In genomic region chr14:65044596-65044959, GRCh38 we compare ENCODE assay signal across 1 cellular context.
TF ChIP-seq lines count a peak whose summit lies in the region.

No MANE protein-coding gene starts in this region.

TF ChIP-seq in K562, 482 proteins besides CTCF, POLR2A, EP300 and RAD21 (continues in another document):
- TF ChIP-seq ZBTB33 (CRISPR knock-in tag; IDR thresholded peaks at IDR 0.05), result no peak
- TF ChIP-seq MAFF (IDR thresholded peaks at IDR 0.05; ENCODE audit: low read length), result no peak
- TF ChIP-seq POLR3G (IDR thresholded peaks at IDR 0.05; ENCODE audit: extremely low read depth, insufficient read length, insufficient replicate concordance), result no peak
- no peak for TF ChIP-seq ID3 (CRISPR knock-in tag; IDR thresholded peaks at IDR 0.05)
- TF ChIP-seq ID3 (tag; IDR thresholded peaks at IDR 0.05), result no peak
- TF ChIP-seq ZNF699 (CRISPR knock-in tag; IDR thresholded peaks at IDR 0.05; ENCODE audit: insufficient replicate concordance), result no peak
- no peak for TF ChIP-seq FUS (optimal IDR thresholded peaks at IDR 0.05; ENCODE audit: low read depth, low read length)
- no peak for TF ChIP-seq ZNF184 (CRISPR knock-in tag; IDR thresholded peaks at IDR 0.05)
- no peak for TF ChIP-seq PHB (CRISPR knock-in tag; IDR thresholded peaks at IDR 0.05)
- peak in 1 of 2 experiments; percentile 81; a peak in 2 of 4 replicates for TF ChIP-seq RCOR1 (IDR thresholded peaks at IDR 0.05; ENCODE audit: borderline replicate concordance in 1 of 2, low read depth in 2 of 2, low read length in 2 of 2)
- no peak for TF ChIP-seq MAX (CRISPR knock-in tag; IDR thresholded peaks at IDR 0.05)
- no peak for TF ChIP-seq NFIX (CRISPR knock-in tag; IDR thresholded peaks at IDR 0.05; ENCODE audit: low read depth)
- TF ChIP-seq DACH1 (IDR thresholded peaks at IDR 0.05; ENCODE audit: partially characterized antibody), result no peak
- no peak for TF ChIP-seq ZNF449 (CRISPR knock-in tag; IDR thresholded peaks at IDR 0.05)
- no peak for TF ChIP-seq PHTF2 (CRISPR knock-in tag; IDR thresholded peaks at IDR 0.05)
- no peak for TF ChIP-seq SNRNP70 (optimal IDR thresholded peaks at IDR 0.05; ENCODE audit: low read depth, low read length)
- no peak for TF ChIP-seq BMI1 (IDR thresholded peaks at IDR 0.05; ENCODE audit: low read length)
- no peak for TF ChIP-seq ELF1 (tag; IDR thresholded peaks at IDR 0.05)
- no peak for TF ChIP-seq HDAC8 (tag; IDR thresholded peaks at IDR 0.05)
- TF ChIP-seq SMAD1 (IDR thresholded peaks at IDR 0.05; ENCODE audit: low read depth, low read length, partially characterized antibody), result no peak
- no peak for TF ChIP-seq PYGO2 (tag; IDR thresholded peaks at IDR 0.05)
- TF ChIP-seq HMBOX1 (IDR thresholded peaks at IDR 0.05), result no peak
- TF ChIP-seq CREB3L1 (IDR thresholded peaks at IDR 0.05; ENCODE audit: borderline replicate concordance, low read depth), result no peak
- TF ChIP-seq JUND (IDR thresholded peaks at IDR 0.05; ENCODE audit: borderline replicate concordance, low read depth, low read length), result peak; percentile 43
- TF ChIP-seq JUND (tag; IDR thresholded peaks at IDR 0.05; ENCODE audit: borderline replicate concordance, low read depth, low read length), result peak; percentile 24; the same call in 1 of the 3 replicates
- no peak; a peak in 1 of 4 replicates for TF ChIP-seq SRF (CRISPR knock-in tag; IDR thresholded peaks at IDR 0.05)
- TF ChIP-seq TSC22D4 (tag; IDR thresholded peaks at IDR 0.05), result no peak
- TF ChIP-seq NR2C1 (IDR thresholded peaks at IDR 0.05), result no peak
- TF ChIP-seq NR2C1 (tag; IDR thresholded peaks at IDR 0.05), result no peak
- TF ChIP-seq RBM34 (IDR thresholded peaks at IDR 0.05; ENCODE audit: borderline replicate concordance, insufficient read depth, low read length), result no peak
- no peak for TF ChIP-seq FOXA3 (CRISPR knock-in tag; conservative IDR thresholded peaks at IDR 0.05 in 1 of 2, IDR thresholded peaks at IDR 0.05 in 1 of 2)
- no peak for TF ChIP-seq HDGF (IDR thresholded peaks at IDR 0.05)
- no peak for TF ChIP-seq DIDO1 (tag; IDR thresholded peaks at IDR 0.05; ENCODE audit: low read depth)
- TF ChIP-seq KAT8 (IDR thresholded peaks at IDR 0.05; ENCODE audit: low read depth), result no peak
- TF ChIP-seq ZNF551 (CRISPR knock-in tag; IDR thresholded peaks at IDR 0.05), result no peak
- TF ChIP-seq MCM3 (IDR thresholded peaks at IDR 0.05), result no peak
- TF ChIP-seq ZNF41 (CRISPR knock-in tag; conservative IDR thresholded peaks at IDR 0.05), result no peak
- TF ChIP-seq DMBX1 (CRISPR knock-in tag; IDR thresholded peaks at IDR 0.05; ENCODE audit: borderline replicate concordance), result peak; percentile 81
- peak; percentile 96 for TF ChIP-seq SPI1 (IDR thresholded peaks at IDR 0.05; ENCODE audit: borderline replicate concordance, low read depth, low read length)
- 0 out of 2 replicates have a peak, but pooled peaks have one; percentile 44 for TF ChIP-seq CBX1 (IDR thresholded peaks at IDR 0.05; ENCODE audit: low read depth)
- TF ChIP-seq ESRRA (IDR thresholded peaks at IDR 0.05; ENCODE audit: borderline replicate concordance, low read depth), result no peak
- no peak for TF ChIP-seq ZNF77 (CRISPR knock-in tag; IDR thresholded peaks at IDR 0.05)
- no peak for TF ChIP-seq SNIP1 (IDR thresholded peaks at IDR 0.05; ENCODE audit: low read depth)
- peak; percentile 78 for TF ChIP-seq NCOR1 (IDR thresholded peaks at IDR 0.05)
- no peak for TF ChIP-seq NR1H2 (CRISPR knock-in tag; IDR thresholded peaks at IDR 0.05)
- no peak for TF ChIP-seq ZNF408 (CRISPR knock-in tag; IDR thresholded peaks at IDR 0.05; ENCODE audit: low read depth)
- TF ChIP-seq NCOA6 (IDR thresholded peaks at IDR 0.05), result no peak
- no peak for TF ChIP-seq AFF4 (CRISPR knock-in tag; IDR thresholded peaks at IDR 0.05)
- TF ChIP-seq NR0B1 (IDR thresholded peaks at IDR 0.05; ENCODE audit: partially characterized antibody), result no peak
- TF ChIP-seq LCOR (CRISPR knock-in tag; IDR thresholded peaks at IDR 0.05), result no peak
- no peak for TF ChIP-seq TOE1 (IDR thresholded peaks at IDR 0.05; ENCODE audit: borderline replicate concordance)
- no peak for TF ChIP-seq TOE1 (CRISPR knock-in tag; IDR thresholded peaks at IDR 0.05; ENCODE audit: borderline replicate concordance, low read depth)
- TF ChIP-seq ARID4B (CRISPR knock-in tag; IDR thresholded peaks at IDR 0.05), result no peak
- TF ChIP-seq ESRRB (CRISPR knock-in tag; IDR thresholded peaks at IDR 0.05; ENCODE audit: borderline replicate concordance), result no peak
- peak; percentile 70 for TF ChIP-seq ZNF395 (CRISPR knock-in tag; IDR thresholded peaks at IDR 0.05)
